Comparison of ENCODE assay signal across 8 cellular contexts in the genomic region with DNA sequence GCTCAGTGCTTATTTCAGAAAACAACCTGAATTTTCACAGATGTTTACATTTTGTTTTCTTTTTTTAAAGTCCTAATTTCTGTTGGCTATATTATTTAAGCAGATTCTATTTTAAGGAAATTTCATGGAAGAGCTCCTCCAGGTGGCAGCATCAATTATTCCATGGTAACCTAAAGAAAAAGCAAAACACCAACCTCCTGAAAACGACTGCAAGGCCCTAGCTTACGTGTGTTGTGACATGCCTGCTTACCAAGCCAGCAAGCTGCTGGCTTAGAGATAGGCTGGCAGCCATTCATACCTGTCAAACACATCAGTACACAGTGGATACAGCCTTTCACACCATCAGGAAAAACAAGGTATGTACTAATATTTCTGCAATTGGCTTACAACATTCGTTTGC.
DNase-seq lines count a peak whose midpoint lies in the region; ATAC-seq and TF ChIP-seq lines count a peak whose summit lies in the region.

No MANE protein-coding gene starts in this region.

- DNase-seq in EH (ENCODE audit: low read depth) (peak; percentile 39), NCI-H226 (peak; percentile 12), epithelial cell of prostate (ENCODE audit: low read depth, low spot score) (peak; percentile 45), HuH-7.5 (ENCODE audit: low spot score) (no peak), thyroid gland (no peak)
- DNase-seq in activated CD4-positive, CD25-positive, alpha-beta regulatory T cell (lab: John Stamatoyannopoulos, UW), result no peak

- H2AFZ ChIP-seq in neural cell (ENCODE audit: low read depth, low read length), result no peak overlapping the region

- no peaks in the 10 kb centered on the region for H4K20me1 ChIP-seq in neural cell (ENCODE audit: insufficient read depth)

- no peaks in the 10 kb centered on the region for H3K9me3 ChIP-seq in neural cell (ENCODE audit: low read length)
- no peaks in the 10 kb centered on the region for H3K9me3 ChIP-seq in thyroid gland

- no peaks in the 10 kb centered on the region for H3K79me2 ChIP-seq in neural cell (replicated peaks; ENCODE audit: insufficient read depth, low read length)

- no peak overlapping the region for H3K4me2 ChIP-seq in neural cell (ENCODE audit: low read length)

- H3K4me1 ChIP-seq in thyroid gland, result peaks cover 0 to 4% of the 10 kb centered on the region in 2 donors

- peak; percentile 64 for TF ChIP-seq CTCF in neural cell (IDR thresholded peaks at IDR 0.05; ENCODE audit: poor library complexity, severe bottlenecking)
- peak in 3 of 6 experiments; percentile 13 to 22 (median 17) for TF ChIP-seq CTCF in thyroid gland (IDR thresholded peaks at IDR 0.05)

- intact Hi-C loops in thyroid gland (cut with DNase I), result no loop called here

- no peaks in the 10 kb centered on the region for H3K9me2 ChIP-seq in neural cell (ENCODE audit: insufficient read depth, low read length)

- no peaks in the 10 kb centered on the region for H3F3A ChIP-seq in neural cell (ENCODE audit: insufficient read depth, low read length, poor library complexity, severe bottlenecking)

- H3K4me3 ChIP-seq in neural cell (ENCODE audit: low read length), result peak overlapping the region; percentile 3
- H3K4me3 ChIP-seq in thyroid gland (replicated peaks in 1 of 3), result no peak overlapping the region

- WGBS in thyroid gland, 2 donors, result 34 to 44% methylated on average over 3 of the region's 3 CpGs

- TF ChIP-seq POLR2A in thyroid gland (IDR thresholded peaks at IDR 0.05), result no peak

- H3K36me3 ChIP-seq in neural cell (ENCODE audit: insufficient read depth, low read length) (peaks cover 5% of the 10 kb centered on the region), thyroid gland (peaks cover 12% of the 10 kb centered on the region in 2 donors)

- H3K27ac ChIP-seq in epithelial cell of prostate (no peak overlapping the region), neural cell (ENCODE audit: low read length) (peak overlapping the region; percentile 6), thyroid gland (no peak overlapping the region)

- H3K9ac ChIP-seq in neural cell (ENCODE audit: low read length), result no peak overlapping the region

- ATAC-seq in HG03432 (IDR thresholded peaks at IDR 0.05; ENCODE audit: unreplicated experiment), result no peak

- TF ChIP-seq RAD21 in neural cell (conservative IDR thresholded peaks at IDR 0.05), result peak; percentile 27

- TF ChIP-seq EP300 in neural cell (conservative IDR thresholded peaks at IDR 0.05; ENCODE audit: poor library complexity, severe bottlenecking), result peak; percentile 58

- H3K27me3 ChIP-seq in neural cell (ENCODE audit: insufficient read depth, low read depth, low read length) (no peaks in the 10 kb centered on the region), thyroid gland (no peaks in the 10 kb centered on the region)

TF ChIP-seq in neural cell, 6 proteins besides CTCF, POLR2A, EP300 and RAD21:
- TF ChIP-seq POLR2AphosphoS5 (IDR thresholded peaks at IDR 0.05), result peak; percentile 62
- TF ChIP-seq MXI1 (conservative IDR thresholded peaks at IDR 0.05; ENCODE audit: poor library complexity, severe bottlenecking), result no peak
- TF ChIP-seq SMC3 (conservative IDR thresholded peaks at IDR 0.05; ENCODE audit: poor library complexity), result peak; percentile 52

Comparison
In these comparisons a context has a peak if more than half of its experiments do, and no peak if none do; other contexts are left out.
1. DNase-seq: peak in EH (single experiment), NCI-H226 (single experiment) and epithelial cell of prostate (single experiment); none in activated CD4-positive, CD25-positive, alpha-beta regulatory T cell (0 of 4), HuH-7.5 (single experiment) and thyroid gland (0 of 2).